ENCODE assay signal across 29 cellular contexts in genomic region chr5:97907611-97908400, GRCh38.
"Had no signal": no experiment of that assay in that cellular context is flagged by ENCODE, and none has a peak within 500 bp of the region (broad histone marks: within the 10 kb centered on the region; RNA-seq: fewer than 3 reads in every experiment).

No MANE protein-coding gene starts in this region.

- DNase-seq: activated B cell treated with CpG ODN at 0.5 μM for 24 hours; activated CD4-positive, alpha-beta T cell treated with anti-CD3 and anti-CD28 coated beads for 48 hours; activated CD4-positive, alpha-beta T cell treated with anti-CD3 and anti-CD28 coated beads, Interleukin-2, amount 50 U/mL, for 1 hour; activated CD4-positive, alpha-beta T cell treated with anti-CD3 and anti-CD28 coated beads, Interleukin-2, amount 50 U/mL, for 48 hours; activated CD8-positive, alpha-beta memory T cell treated with anti-CD3 and anti-CD28 coated beads for 24 hours; activated CD8-positive, alpha-beta T cell treated with anti-CD3 and anti-CD28 coated beads for 36 hours; activated effector memory CD4-positive, alpha-beta T cell treated with Interleukin-2 at 50 U/mL for 16 hours; activated gamma-delta T cell treated with Interleukin-2 at 50 U/mL for 16 hours; activated naive CD4-positive, alpha-beta T cell treated with anti-CD3 and anti-CD28 coated beads, Interleukin-2, amount 50 U/mL, for 16 hours; activated naive CD4-positive, alpha-beta T cell treated with Interleukin-2 at 50 U/mL for 16 hours; activated T-cell treated with anti-CD3 and anti-CD28 coated beads, Interleukin-2, amount 50 U/mL, for 4 hours; amniotic stem cell; anterior cingulate cortex; brain microvascular endothelial cell; dorsolateral prefrontal cortex; effector memory CD4-positive, alpha-beta T cell; endodermal cell; foreskin fibroblast; head of caudate nucleus; T-helper 17 cell; T1000; WERI-Rb-1 had no signal

- FAIRE-seq: astrocyte, bronchial epithelial cell, frontal cortex had no signal

- H3K4me3 ChIP-seq: coronary artery, dorsolateral prefrontal cortex had no signal

- H3K36me3 ChIP-seq: brain microvascular endothelial cell, WERI-Rb-1 had no signal

- ATAC-seq: activated CD4-positive, CD25-positive, alpha-beta regulatory T cell treated with anti-CD3 and anti-CD28 coated beads, Interleukin-2, amount 50 U/mL, for 24 hours; activated CD8-positive, alpha-beta T cell treated with anti-CD3 and anti-CD28 coated beads for 36 hours; activated T-cell treated with anti-CD3 and anti-CD28 coated beads, Interleukin-2, amount 50 U/mL, for 4 hours; activated T-helper 17 cell treated with anti-CD3 and anti-CD28 coated beads, Interleukin-2, amount 50 U/mL, for 72 hours; esophagus mucosa; T-helper 17 cell had no signal

- H3K27ac ChIP-seq: brain microvascular endothelial cell, coronary artery, dorsolateral prefrontal cortex, WERI-Rb-1 had no signal

- H3K27me3 ChIP-seq: brain microvascular endothelial cell, dorsolateral prefrontal cortex had no signal
